ENCODE assay signal across 30 cellular contexts in the genomic region with DNA sequence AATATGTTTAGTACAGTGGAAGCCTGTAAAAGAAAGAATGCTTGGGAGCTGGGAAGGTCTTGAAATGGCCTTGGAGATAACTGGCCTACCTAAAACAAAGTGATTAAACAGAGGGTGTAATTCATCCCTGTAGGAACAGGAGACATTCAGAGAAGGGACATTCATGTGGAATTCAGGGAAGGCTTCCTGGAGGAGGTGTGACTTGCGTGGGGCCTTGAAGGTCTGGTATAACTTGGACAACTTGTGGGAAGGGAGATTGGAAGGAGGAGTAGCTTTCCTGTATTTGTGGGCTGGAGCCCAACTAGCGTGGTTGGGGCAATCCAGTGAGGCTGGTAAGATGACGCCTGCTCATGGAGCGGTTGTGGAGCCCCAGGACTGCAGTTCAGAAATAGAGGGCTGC. TPM values are rescaled to one million over a fixed set of nuclear protein-coding genes. Genes with fewer than 3 reads are reported as not detected.
"Had no signal": no experiment of that assay in that cellular context is flagged by ENCODE, and none has a peak within 500 bp of the region (broad histone marks: within the 10 kb centered on the region; RNA-seq: fewer than 3 reads in every experiment).

No MANE protein-coding gene starts in this region.

- H3K9me3 Mint-ChIP-seq: naive thymus-derived CD8-positive, alpha-beta T cell; natural killer cell treated with Interleukin-12 subunit alpha and Interleukin-12 subunit beta and Interleukin-15 and Interleukin-18, amount 100 ng/mL, for 72 hours; nephron progenitor cell; neural crest cell; stimulated activated memory B cell treated with anti-CD40 and anti-IgM and Interleukin-4, amounts not matched to agents 10 μg/mL and 1 μg/mL and 100 μg/mL, for 72 hours; stimulated activated naive CD8-positive, alpha-beta T cell treated with anti-CD3 and anti-CD28 coated beads, Interleukin-15, amount 100 ng/mL, for 72 hours; type B pancreatic cell had no signal

- H3K4me3 Mint-ChIP-seq: natural killer cell treated with Interleukin-12 subunit alpha and Interleukin-12 subunit beta and Interleukin-15 and Interleukin-18, amount 100 ng/mL, for 72 hours; nephron progenitor cell; neural crest cell; stimulated activated memory B cell treated with anti-CD40 and anti-IgM and Interleukin-4, amounts not matched to agents 10 μg/mL and 1 μg/mL and 100 μg/mL, for 72 hours; stimulated activated naive CD8-positive, alpha-beta T cell treated with anti-CD3 and anti-CD28 coated beads, Interleukin-15, amount 100 ng/mL, for 72 hours; type B pancreatic cell had no signal

- H3K4me1 ChIP-seq: psoas muscle, spleen, suprapubic skin, tibial artery, transverse colon, upper lobe of right lung, uterus had no signal

- H3K9me3 ChIP-seq: neutrophil, pancreas, psoas muscle, suprapubic skin, testis, tibial artery, transverse colon, upper lobe of right lung, uterus had no signal

- H3K4me3 ChIP-seq: pancreas, psoas muscle, skin epidermis, smooth muscle cell, spleen, suprapubic skin, testis, tibial artery, transverse colon, upper lobe of right lung, uterus had no signal

- FAIRE-seq: pancreas had no signal

- H3K4me1 Mint-ChIP-seq: nephron progenitor cell; neural crest cell; stimulated activated memory B cell treated with anti-CD40 and anti-IgM and Interleukin-4, amounts not matched to agents 10 μg/mL and 1 μg/mL and 100 μg/mL, for 72 hours; stimulated activated naive CD8-positive, alpha-beta T cell treated with anti-CD3 and anti-CD28 coated beads, Interleukin-15, amount 100 ng/mL, for 72 hours had no signal

- DNase-seq: naive thymus-derived CD8-positive, alpha-beta T cell; nephron progenitor cell; nucleus accumbens; pancreas; psoas muscle; right cardiac atrium; spleen; stimulated activated CD4-positive, alpha-beta T cell treated with anti-CD3 and anti-CD28 coated beads, Interleukin-12 subunit alpha, Interleukin-12 subunit beta, amount 100 ng/mL, for 4 hours; stimulated activated CD4-positive, alpha-beta T cell treated with anti-CD3 and anti-CD28 coated beads, Interleukin-1b, Interleukin-23, amount 100 ng/mL, for 48 hours; stimulated activated CD4-positive, alpha-beta T cell treated with anti-CD3 and anti-CD28 coated beads, Interleukin-4, amount 100 ng/mL, for 1 hour; stimulated activated CD4-positive, alpha-beta T cell treated with anti-CD3 and anti-CD28 coated beads, Interleukin-4, amount 100 ng/mL, for 4 hours; stimulated activated CD8-positive, alpha-beta memory T cell treated with anti-CD3 and anti-CD28 coated beads, Interleukin-4, amount 100 ng/mL, for 48 hours; stimulated activated naive CD4-positive, alpha-beta T cell; stimulated activated naive CD8-positive, alpha-beta T cell treated with anti-CD3 and anti-CD28 coated beads, Interleukin-15, amount 100 ng/mL, for 72 hours; stimulated activated naive CD8-positive, alpha-beta T cell treated with anti-CD3 and anti-CD28 coated beads, Interleukin-15, Interleukin-2, amounts not matched to agents 100 U/mL and 50 U/mL, for 24 hours; substantia nigra; testis; tibial artery; transverse colon; upper lobe of right lung; uterus had no signal

- ATAC-seq: naive thymus-derived CD8-positive, alpha-beta T cell; pancreas; psoas muscle; right cardiac atrium; sciatic nerve; stimulated activated memory B cell treated with anti-CD40 and anti-IgM and Interleukin-4, amounts not matched to agents 10 μg/mL and 1 μg/mL and 100 μg/mL, for 72 hours; upper lobe of right lung had no signal

- H3K36me3 ChIP-seq: neutrophil, pancreas, spleen, suprapubic skin, tibial artery, transverse colon, upper lobe of right lung, uterus had no signal

- H3K4me2 ChIP-seq: smooth muscle cell had no signal

- H3K36me3 Mint-ChIP-seq: naive thymus-derived CD8-positive, alpha-beta T cell; natural killer cell treated with Interleukin-12 subunit alpha and Interleukin-12 subunit beta and Interleukin-15 and Interleukin-18, amount 100 ng/mL, for 72 hours; stimulated activated memory B cell treated with anti-CD40 and anti-IgM and Interleukin-4, amounts not matched to agents 10 μg/mL and 1 μg/mL and 100 μg/mL, for 72 hours; type B pancreatic cell had no signal

- H3K27ac ChIP-seq: neutrophil, pancreas, psoas muscle, skin epidermis, spleen, suprapubic skin, testis, tibial artery, transverse colon, upper lobe of right lung, uterus had no signal

- H3K27ac Mint-ChIP-seq: naive thymus-derived CD8-positive, alpha-beta T cell; natural killer cell treated with Interleukin-12 subunit alpha and Interleukin-12 subunit beta and Interleukin-15 and Interleukin-18, amount 100 ng/mL, for 72 hours; nephron progenitor cell; stimulated activated memory B cell treated with anti-CD40 and anti-IgM and Interleukin-4, amounts not matched to agents 10 μg/mL and 1 μg/mL and 100 μg/mL, for 72 hours; stimulated activated naive CD8-positive, alpha-beta T cell treated with anti-CD3 and anti-CD28 coated beads, Interleukin-15, amount 100 ng/mL, for 72 hours; type B pancreatic cell had no signal

RNA-seq across cellular contexts. Expression of gene TMEM132B, which starts 35.4 kb away (rescaled TPM):
- total RNA-seq: naive thymus-derived CD8-positive, alpha-beta T cell; natural killer cell treated with Interleukin-12 subunit alpha and Interleukin-12 subunit beta and Interleukin-15 and Interleukin-18, amount 100 ng/mL, for 72 hours; smooth muscle cell had no signal
- polyA plus RNA-seq: naive thymus-derived CD8-positive, alpha-beta T cell had no signal
